Comparison of ENCODE assay signal across 9 cellular contexts in genomic region chr1:19010995-19011696, GRCh38. TPM values are rescaled to one million over a fixed set of nuclear protein-coding genes. Genes with fewer than 3 reads are reported as not detected.
DNase-seq lines count a peak whose midpoint lies in the region; ATAC-seq and TF ChIP-seq lines count a peak whose summit lies in the region.
"Had no signal": no experiment of that assay in that cellular context is flagged by ENCODE, and none has a peak within 500 bp of the region (broad histone marks: within the 10 kb centered on the region; RNA-seq: fewer than 3 reads in every experiment).

No MANE protein-coding gene starts in this region.

- peak overlapping the region; percentile 9 for H3K27ac Mint-ChIP-seq in activated naive CD8-positive, alpha-beta T cell treated with anti-CD3 and anti-CD28 coated beads, Interleukin-2, amount 10 ng/mL, durations not matched to agents 7 days and 5 days
- H3K27ac Mint-ChIP-seq: memory B cell had no signal

- POLR2A ChIA-PET in activated naive CD8-positive, alpha-beta T cell treated with anti-CD3 and anti-CD28 coated beads, Interleukin-2, amount 10 ng/mL, durations not matched to agents 7 days and 5 days (lab: Charles Lee) = interaction anchor here (0.6 to 1.1 kb wide), 2 partner anchors 85 to 112 kb away, joined by 4 to 7 read pairs; no protein-coding TSS in a partner anchor

- peak overlapping the region; percentile 43 for H3K4me3 Mint-ChIP-seq in activated naive CD8-positive, alpha-beta T cell treated with anti-CD3 and anti-CD28 coated beads, Interleukin-2, amount 10 ng/mL, durations not matched to agents 7 days and 5 days
- H3K4me3 Mint-ChIP-seq: memory B cell had no signal

- peaks cover 23% of the 10 kb centered on the region for H3K4me1 Mint-ChIP-seq in activated naive CD8-positive, alpha-beta T cell treated with anti-CD3 and anti-CD28 coated beads, Interleukin-2, amount 10 ng/mL, durations not matched to agents 7 days and 5 days

- ATAC-seq in SK-N-SH treated with all-trans-retinoic acid at 6 μM for 48 hours (peak; percentile 94), GM18517 (IDR thresholded peaks at IDR 0.05; ENCODE audit: unreplicated experiment) (no peak)
- ATAC-seq in activated naive CD8-positive, alpha-beta T cell treated with anti-CD3 and anti-CD28 coated beads, Interleukin-2, amount 10 ng/mL, durations not matched to agents 7 days and 5 days (ENCODE audit: low read depth) = peak; percentile 98

- no peaks in the 10 kb centered on the region for H3K9me3 Mint-ChIP-seq in activated naive CD8-positive, alpha-beta T cell treated with anti-CD3 and anti-CD28 coated beads, Interleukin-2, amount 10 ng/mL, durations not matched to agents 7 days and 5 days
- H3K9me3 Mint-ChIP-seq: memory B cell had no signal

- H3K27me3 Mint-ChIP-seq in activated naive CD8-positive, alpha-beta T cell treated with anti-CD3 and anti-CD28 coated beads, Interleukin-2, amount 10 ng/mL, durations not matched to agents 7 days and 5 days = peaks cover 5% of the 10 kb centered on the region

- DNase-seq in activated gamma-delta T cell treated with Interleukin-2 at 50 U/mL for 16 hours (peak; percentile 58), activated gamma-delta T cell (lab: John Stamatoyannopoulos, UW) (no peak), hepatic stellate cell (ENCODE audit: low spot score) (peak; percentile 83), NCI-H524 (lab: John Stamatoyannopoulos, UW) (no peak)
- DNase-seq in activated naive CD8-positive, alpha-beta T cell treated with anti-CD3 and anti-CD28 coated beads, Interleukin-2, amount 10 ng/mL, durations not matched to agents 7 days and 5 days = peak; percentile 65
- DNase-seq in stimulated activated CD4-positive, alpha-beta T cell treated with anti-CD3 and anti-CD28 coated beads, Interleukin-12 subunit alpha, Interleukin-12 subunit beta, amount 100 ng/mL, for 48 hours (ENCODE audit: low read depth in 2 of 3, low spot score in 1 of 3) = peak; percentile 72 to 87 (median 76)

- no peaks in the 10 kb centered on the region for H3K36me3 Mint-ChIP-seq in activated naive CD8-positive, alpha-beta T cell treated with anti-CD3 and anti-CD28 coated beads, Interleukin-2, amount 10 ng/mL, durations not matched to agents 7 days and 5 days
- H3K36me3 Mint-ChIP-seq: memory B cell had no signal

TF ChIP-seq in SK-N-SH treated with all-trans-retinoic acid at 6 μM for 48 hours, 23 proteins besides CTCF, POLR2A, EP300 and RAD21:
- TF ChIP-seq, protein P1, sequence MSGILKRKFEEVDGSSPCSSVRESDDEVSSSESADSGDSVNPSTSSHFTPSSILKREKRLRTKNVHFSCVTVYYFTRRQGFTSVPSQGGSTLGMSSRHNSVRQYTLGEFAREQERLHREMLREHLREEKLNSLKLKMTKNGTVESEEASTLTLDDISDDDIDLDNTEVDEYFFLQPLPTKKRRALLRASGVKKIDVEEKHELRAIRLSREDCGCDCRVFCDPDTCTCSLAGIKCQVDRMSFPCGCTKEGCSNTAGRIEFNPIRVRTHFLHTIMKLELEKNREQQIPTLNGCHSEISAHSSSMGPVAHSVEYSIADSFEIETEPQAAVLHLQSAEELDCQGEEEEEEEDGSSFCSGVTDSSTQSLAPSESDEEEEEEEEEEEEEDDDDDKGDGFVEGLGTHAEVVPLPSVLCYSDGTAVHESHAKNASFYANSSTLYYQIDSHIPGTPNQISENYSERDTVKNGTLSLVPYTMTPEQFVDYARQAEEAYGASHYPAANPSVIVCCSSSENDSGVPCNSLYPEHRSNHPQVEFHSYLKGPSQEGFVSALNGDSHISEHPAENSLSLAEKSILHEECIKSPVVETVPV (CRISPR knock-in tag; IDR thresholded peaks at IDR 0.05) = no peak
- no peak; the same call in 1 of the 2 replicates for TF ChIP-seq ZC3H10 (CRISPR knock-in tag; IDR thresholded peaks at IDR 0.05)
- TF ChIP-seq TOX (CRISPR knock-in tag; IDR thresholded peaks at IDR 0.05; ENCODE audit: borderline replicate concordance) = no peak
- peak; percentile 40; the same call in 1 of the 2 replicates for TF ChIP-seq ISL1 (CRISPR knock-in tag; IDR thresholded peaks at IDR 0.05)
- no peak for TF ChIP-seq ZNF70 (CRISPR knock-in tag; IDR thresholded peaks at IDR 0.05)
- peak; percentile 44; the same call in 1 of the 2 replicates for TF ChIP-seq CSDC2 (CRISPR knock-in tag; IDR thresholded peaks at IDR 0.05)
- no peak for TF ChIP-seq ZNF8 (CRISPR knock-in tag; IDR thresholded peaks at IDR 0.05)
- no peak for TF ChIP-seq POU6F1 (CRISPR knock-in tag; IDR thresholded peaks at IDR 0.05; ENCODE audit: borderline replicate concordance, low read depth)
- TF ChIP-seq ZFP30 (CRISPR knock-in tag; IDR thresholded peaks at IDR 0.05) = no peak
- peak; percentile 39; the same call in 1 of the 2 replicates for TF ChIP-seq CREB5 (CRISPR knock-in tag; IDR thresholded peaks at IDR 0.05; ENCODE audit: low read depth)
- no peak for TF ChIP-seq TCF4 (CRISPR knock-in tag; IDR thresholded peaks at IDR 0.05; ENCODE audit: borderline replicate concordance)
- TF ChIP-seq ARNTL (CRISPR knock-in tag; IDR thresholded peaks at IDR 0.05; ENCODE audit: borderline replicate concordance, low read depth) = no peak
- TF ChIP-seq OSR1 (CRISPR knock-in tag; IDR thresholded peaks at IDR 0.05) = peak; percentile 51; the same call in 1 of the 2 replicates
- no peak for TF ChIP-seq RARB (CRISPR knock-in tag; IDR thresholded peaks at IDR 0.05)
- TF ChIP-seq GLIS3 (CRISPR knock-in tag; IDR thresholded peaks at IDR 0.05) = no peak
- no peak for TF ChIP-seq BACH2 (CRISPR knock-in tag; IDR thresholded peaks at IDR 0.05; ENCODE audit: borderline replicate concordance)

RNA-seq across cellular contexts. Expression of gene IFFO2, which starts 54.7 kb away (rescaled TPM):
- total RNA-seq in activated naive CD8-positive, alpha-beta T cell treated with anti-CD3 and anti-CD28 coated beads, Interleukin-2, amount 10 ng/mL, durations not matched to agents 7 days and 5 days = 10 to 100 TPM; 21.6 to 21.8 TPM

Comparison
In these comparisons a context has a peak if more than half of its experiments do, and no peak if none do; other contexts are left out.
1. DNase-seq: peak in activated gamma-delta T cell treated with Interleukin-2 at 50 U/mL for 16 hours (single experiment), activated naive CD8-positive, alpha-beta T cell treated with anti-CD3 and anti-CD28 coated beads, Interleukin-2, amount 10 ng/mL, durations not matched to agents 7 days and 5 days (single experiment), hepatic stellate cell (single experiment) and stimulated activated CD4-positive, alpha-beta T cell treated with anti-CD3 and anti-CD28 coated beads, Interleukin-12 subunit alpha, Interleukin-12 subunit beta, amount 100 ng/mL, for 48 hours (3 of 3); none in activated gamma-delta T cell (single experiment) and NCI-H524 (0 of 2).